1 cellular context compared by ENCODE assay signal in genomic region chr3:172102883-172103310, GRCh38.
TF ChIP-seq lines count a peak whose summit lies in the region.

No MANE protein-coding gene starts in this region.

TF ChIP-seq in HepG2, 621 proteins besides CTCF, POLR2A, EP300 and RAD21 (continued from another document and continues in another):
- TF ChIP-seq, protein P1, sequence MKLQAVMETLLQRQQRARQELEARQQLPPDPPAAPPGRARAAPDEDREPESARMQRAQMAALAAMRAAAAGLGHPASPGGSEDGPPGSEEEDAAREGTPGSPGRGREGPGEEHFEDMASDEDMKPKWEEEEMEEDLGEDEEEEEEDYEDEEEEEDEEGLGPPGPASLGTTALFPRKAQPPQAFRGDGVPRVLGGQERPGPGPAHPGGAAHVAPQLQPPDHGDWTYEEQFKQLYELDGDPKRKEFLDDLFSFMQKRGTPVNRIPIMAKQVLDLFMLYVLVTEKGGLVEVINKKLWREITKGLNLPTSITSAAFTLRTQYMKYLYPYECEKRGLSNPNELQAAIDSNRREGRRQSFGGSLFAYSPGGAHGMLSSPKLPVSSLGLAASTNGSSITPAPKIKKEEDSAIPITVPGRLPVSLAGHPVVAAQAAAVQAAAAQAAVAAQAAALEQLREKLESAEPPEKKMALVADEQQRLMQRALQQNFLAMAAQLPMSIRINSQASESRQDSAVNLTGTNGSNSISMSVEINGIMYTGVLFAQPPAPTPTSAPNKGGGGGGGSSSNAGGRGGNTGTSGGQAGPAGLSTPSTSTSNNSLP (IDR thresholded peaks at IDR 0.05; ENCODE audit: low read depth, low read length), result peak; percentile 81
- peak; percentile 42; the same call in 1 of the 2 replicates for TF ChIP-seq ZMYM4 (CRISPR knock-in tag; IDR thresholded peaks at IDR 0.05)
- TF ChIP-seq NCOR1 (IDR thresholded peaks at IDR 0.05; ENCODE audit: borderline replicate concordance, low read length), result peak; percentile 50; the same call in 1 of the 2 replicates
- TF ChIP-seq ZBTB7B (CRISPR knock-in tag; IDR thresholded peaks at IDR 0.05), result 0 out of 2 replicates have a peak, but pooled peaks have one; percentile 29
- peak; percentile 23; the same call in 1 of the 2 replicates for TF ChIP-seq ARID4A (CRISPR knock-in tag; IDR thresholded peaks at IDR 0.05; ENCODE audit: borderline replicate concordance)
- TF ChIP-seq, protein P2, sequence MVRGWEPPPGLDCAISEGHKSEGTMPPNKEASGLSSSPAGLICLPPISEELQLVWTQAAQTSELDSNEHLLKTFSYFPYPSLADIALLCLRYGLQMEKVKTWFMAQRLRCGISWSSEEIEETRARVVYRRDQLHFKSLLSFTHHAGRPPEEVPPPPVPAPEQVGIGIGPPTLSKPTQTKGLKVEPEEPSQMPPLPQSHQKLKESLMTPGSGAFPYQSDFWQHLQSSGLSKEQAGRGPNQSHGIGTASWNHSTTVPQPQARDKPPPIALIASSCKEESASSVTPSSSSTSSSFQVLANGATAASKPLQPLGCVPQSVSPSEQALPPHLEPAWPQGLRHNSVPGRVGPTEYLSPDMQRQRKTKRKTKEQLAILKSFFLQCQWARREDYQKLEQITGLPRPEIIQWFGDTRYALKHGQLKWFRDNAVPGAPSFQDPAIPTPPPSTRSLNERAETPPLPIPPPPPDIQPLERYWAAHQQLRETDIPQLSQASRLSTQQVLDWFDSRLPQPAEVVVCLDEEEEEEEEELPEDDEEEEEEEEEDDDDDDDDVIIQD (CRISPR knock-in tag; IDR thresholded peaks at IDR 0.05; ENCODE audit: low read depth), result peak; percentile 74; the same call in 1 of the 2 replicates
- TF ChIP-seq ZNF609 (CRISPR knock-in tag; IDR thresholded peaks at IDR 0.05; ENCODE audit: borderline replicate concordance), result peak; percentile 84
- TF ChIP-seq MEIS1 (CRISPR knock-in tag; IDR thresholded peaks at IDR 0.05; ENCODE audit: borderline replicate concordance), result no peak
- peak; percentile 35; the same call in 1 of the 2 replicates for TF ChIP-seq HDAC1 (CRISPR knock-in tag; IDR thresholded peaks at IDR 0.05)
- TF ChIP-seq SP5 (CRISPR knock-in tag; IDR thresholded peaks at IDR 0.05; ENCODE audit: borderline replicate concordance, low read depth), result no peak
- TF ChIP-seq HDAC2 (CRISPR knock-in tag; IDR thresholded peaks at IDR 0.05), result peak; percentile 51; the same call in 1 of the 2 replicates
- TF ChIP-seq CENPT (CRISPR knock-in tag; IDR thresholded peaks at IDR 0.05; ENCODE audit: low read depth), result no peak
- TF ChIP-seq, protein P3, sequence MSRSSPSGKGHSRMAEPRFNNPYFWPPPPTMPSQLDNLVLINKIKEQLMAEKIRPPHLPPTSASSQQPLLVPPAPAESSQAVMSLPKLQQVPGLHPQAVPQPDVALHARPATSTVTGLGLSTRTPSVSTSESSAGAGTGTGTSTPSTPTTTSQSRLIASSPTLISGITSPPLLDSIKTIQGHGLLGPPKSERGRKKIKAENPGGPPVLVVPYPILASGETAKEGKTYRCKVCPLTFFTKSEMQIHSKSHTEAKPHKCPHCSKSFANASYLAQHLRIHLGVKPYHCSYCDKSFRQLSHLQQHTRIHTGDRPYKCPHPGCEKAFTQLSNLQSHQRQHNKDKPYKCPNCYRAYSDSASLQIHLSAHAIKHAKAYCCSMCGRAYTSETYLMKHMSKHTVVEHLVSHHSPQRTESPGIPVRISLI (CRISPR knock-in tag; IDR thresholded peaks at IDR 0.05; ENCODE audit: borderline replicate concordance), result peak; percentile 76; the same call in 1 of the 2 replicates
- TF ChIP-seq MIXL1 (CRISPR knock-in tag; IDR thresholded peaks at IDR 0.05), result peak; percentile 95
- TF ChIP-seq GMEB1 (CRISPR knock-in tag; IDR thresholded peaks at IDR 0.05; ENCODE audit: borderline replicate concordance), result no peak
- TF ChIP-seq, protein P4, sequence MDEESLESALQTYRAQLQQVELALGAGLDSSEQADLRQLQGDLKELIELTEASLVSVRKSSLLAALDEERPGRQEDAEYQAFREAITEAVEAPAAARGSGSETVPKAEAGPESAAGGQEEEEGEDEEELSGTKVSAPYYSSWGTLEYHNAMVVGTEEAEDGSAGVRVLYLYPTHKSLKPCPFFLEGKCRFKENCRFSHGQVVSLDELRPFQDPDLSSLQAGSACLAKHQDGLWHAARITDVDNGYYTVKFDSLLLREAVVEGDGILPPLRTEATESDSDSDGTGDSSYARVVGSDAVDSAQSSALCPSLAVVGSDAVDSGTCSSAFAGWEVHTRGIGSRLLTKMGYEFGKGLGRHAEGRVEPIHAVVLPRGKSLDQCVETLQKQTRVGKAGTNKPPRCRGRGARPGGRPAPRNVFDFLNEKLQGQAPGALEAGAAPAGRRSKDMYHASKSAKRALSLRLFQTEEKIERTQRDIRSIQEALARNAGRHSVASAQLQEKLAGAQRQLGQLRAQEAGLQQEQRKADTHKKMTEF (CRISPR knock-in tag; IDR thresholded peaks at IDR 0.05), result peak; percentile 52; the same call in 1 of the 2 replicates
- TF ChIP-seq RBM22 (optimal IDR thresholded peaks at IDR 0.05; ENCODE audit: low read length), result peak; percentile 65
- TF ChIP-seq GATAD2A (CRISPR knock-in tag; IDR thresholded peaks at IDR 0.05), result peak; percentile 72
- no peak for TF ChIP-seq NONO (IDR thresholded peaks at IDR 0.05)
- 0 out of 2 replicates have a peak, but pooled peaks have one; percentile 38 for TF ChIP-seq NONO (CRISPR knock-in tag; conservative IDR thresholded peaks at IDR 0.05)
- TF ChIP-seq MED1 (CRISPR knock-in tag; IDR thresholded peaks at IDR 0.05), result peak; percentile 97
- peak in 1 of 2 experiments; percentile 43; a peak in 1 of 4 replicates for TF ChIP-seq KLF16 (CRISPR knock-in tag; IDR thresholded peaks at IDR 0.05)
- peak; percentile 50; the same call in 1 of the 2 replicates for TF ChIP-seq HNF4G (IDR thresholded peaks at IDR 0.05; ENCODE audit: borderline replicate concordance, low read depth, low read length)
- no peak for TF ChIP-seq HNF4G (CRISPR knock-in tag; IDR thresholded peaks at IDR 0.05; ENCODE audit: borderline replicate concordance, low read depth)
- no peak for TF ChIP-seq SRF (IDR thresholded peaks at IDR 0.05; ENCODE audit: low read depth, low read length)
- TF ChIP-seq ZNF703 (CRISPR knock-in tag; IDR thresholded peaks at IDR 0.05; ENCODE audit: borderline replicate concordance), result peak; percentile 47; the same call in 1 of the 2 replicates
- no peak for TF ChIP-seq MTA1 (CRISPR knock-in tag; IDR thresholded peaks at IDR 0.05; ENCODE audit: borderline replicate concordance)
- TF ChIP-seq ESRRA (CRISPR knock-in tag; IDR thresholded peaks at IDR 0.05; ENCODE audit: low read depth), result 0 out of 2 replicates have a peak, but pooled peaks have one; percentile 28
- TF ChIP-seq FOXA1 (IDR thresholded peaks at IDR 0.05), result peak; percentile 82
- TF ChIP-seq FOXA1 (CRISPR knock-in tag; IDR thresholded peaks at IDR 0.05), result peak; percentile 80
- no peak for TF ChIP-seq ATF5 (CRISPR knock-in tag; IDR thresholded peaks at IDR 0.05; ENCODE audit: low read depth)
- no peak for TF ChIP-seq CBX2 (IDR thresholded peaks at IDR 0.05; ENCODE audit: low read depth, low read length)
- TF ChIP-seq CBX2 (CRISPR knock-in tag; IDR thresholded peaks at IDR 0.05; ENCODE audit: low read depth), result no peak
- peak; percentile 89 for TF ChIP-seq RARA (CRISPR knock-in tag; IDR thresholded peaks at IDR 0.05)
- TF ChIP-seq TCF12 (IDR thresholded peaks at IDR 0.05), result no peak
- TF ChIP-seq TCF12 (CRISPR knock-in tag; IDR thresholded peaks at IDR 0.05), result peak; percentile 49; the same call in 1 of the 2 replicates
- TF ChIP-seq REST (IDR thresholded peaks at IDR 0.05; ENCODE audit: borderline replicate concordance in 1 of 2, low read depth in 1 of 2, low read length in 2 of 2), result peak in 1 of 2 experiments; percentile 32; a peak in 1 of 4 replicates
